15 cellular contexts compared by ENCODE assay signal in genomic region chr12:62715086-62715786, GRCh38.
DNase-seq lines count a peak whose midpoint lies in the region; ATAC-seq, FAIRE-seq and TF ChIP-seq lines count a peak whose summit lies in the region.
"Had no signal": no experiment of that assay in that cellular context is flagged by ENCODE, and none has a peak within 500 bp of the region (broad histone marks: within the 10 kb centered on the region; RNA-seq: fewer than 3 reads in every experiment).

No MANE protein-coding gene starts in this region.

- H3K27ac ChIP-seq in testis, result no peak overlapping the region
- H3K27ac ChIP-seq: psoas muscle had no signal

- peaks cover 75% of the 10 kb centered on the region for H3K4me1 Mint-ChIP-seq in nephron

- intact Hi-C loops in testis (cut with DNase I; ENCODE audit: low total_unique reads), result no loop called here

- no peak for ATAC-seq in HG02588 (IDR thresholded peaks at IDR 0.05; ENCODE audit: unreplicated experiment)
- ATAC-seq: CD8-positive, alpha-beta T cell had no signal

- H3K4me3 ChIP-seq in testis, result no peak overlapping the region
- H3K4me3 ChIP-seq: ascending aorta, psoas muscle had no signal

- peak overlapping the region; percentile 81 to 86 (median 85) for H3K27ac Mint-ChIP-seq in nephron
- H3K27ac Mint-ChIP-seq: activated CD4-positive, alpha-beta memory T cell treated with anti-CD3 and anti-CD28 coated beads for 36 hours; CD8-positive, alpha-beta T cell had no signal

- WGBS in testis, 2 donors, result 51 to 53% methylated on average over 7 to 10 of the region's 10 CpGs

- H3K9me3 Mint-ChIP-seq in nephron, result no peaks in the 10 kb centered on the region
- H3K9me3 Mint-ChIP-seq: activated CD4-positive, alpha-beta memory T cell treated with anti-CD3 and anti-CD28 coated beads for 36 hours; CD8-positive, alpha-beta T cell had no signal

- no peaks in the 10 kb centered on the region for H3K27me3 ChIP-seq in testis
- H3K27me3 ChIP-seq: ascending aorta had no signal

- no peaks in the 10 kb centered on the region for H3K9me3 ChIP-seq in testis
- H3K9me3 ChIP-seq: ascending aorta, psoas muscle had no signal

- H3K36me3 ChIP-seq in testis (ENCODE audit: low read depth, missing control alignments), result no peaks in the 10 kb centered on the region

- TF ChIP-seq CTCF in nephron (IDR thresholded peaks at IDR 0.05; ENCODE audit: unreplicated experiment in 3 of 3) (no peak), testis (IDR thresholded peaks at IDR 0.05) (no peak)

- H3K36me3 Mint-ChIP-seq in nephron (ENCODE audit: low read depth), result peaks cover 8% of the 10 kb centered on the region
- H3K36me3 Mint-ChIP-seq: activated CD4-positive, alpha-beta memory T cell treated with anti-CD3 and anti-CD28 coated beads for 36 hours; CD8-positive, alpha-beta T cell had no signal

- H3K4me3 Mint-ChIP-seq in nephron, result peak overlapping the region in 1 of 3 experiments; percentile 8
- H3K4me3 Mint-ChIP-seq: activated CD4-positive, alpha-beta memory T cell treated with anti-CD3 and anti-CD28 coated beads for 36 hours; CD8-positive, alpha-beta T cell had no signal

- DNase-seq in NCI-H2196 (lab: John Stamatoyannopoulos, UW; ENCODE audit: unreplicated experiment) (peak; percentile 28), NCI-H2196 treated with DMSO at 0.1 percent for 48 hours (lab: John Stamatoyannopoulos, UW; ENCODE audit: unreplicated experiment) (no peak), globus pallidus (ENCODE audit: low spot score) (peak; percentile 82), testis (peak; percentile 37), frontal cortex (ENCODE audit: low spot score in 2 of 2) (no peak), HT-29 (ENCODE audit: low spot score) (no peak)
- DNase-seq: activated CD4-positive, alpha-beta memory T cell treated with anti-CD3 and anti-CD28 coated beads for 36 hours; CD8-positive, alpha-beta T cell; dermis blood vessel endothelial cell; NCI-H187 treated with DMSO at 0.1 percent for 48 hours; stimulated activated CD4-positive, alpha-beta T cell treated with anti-CD3 and anti-CD28 coated beads, Interleukin-2, amount 100 ng/mL, for 48 hours had no signal

- no peak for TF ChIP-seq POLR2A in testis (IDR thresholded peaks at IDR 0.05)

- H3K27me3 Mint-ChIP-seq in nephron (ENCODE audit: low read depth), result peaks cover 4% of the 10 kb centered on the region
- H3K27me3 Mint-ChIP-seq: activated CD4-positive, alpha-beta memory T cell treated with anti-CD3 and anti-CD28 coated beads for 36 hours had no signal

- peaks cover 13% of the 10 kb centered on the region for H3K4me1 ChIP-seq in testis
- H3K4me1 ChIP-seq: psoas muscle had no signal

- no peak for FAIRE-seq in frontal cortex (lab: Jason Lieb, UNC)

Comparison
In these comparisons a context has a peak if more than half of its experiments do, and no peak if none do; other contexts are left out.
1. DNase-seq: peak in NCI-H2196 (single experiment), globus pallidus (single experiment) and testis (single experiment); none in NCI-H2196 treated with DMSO at 0.1 percent for 48 hours (single experiment), frontal cortex (0 of 2) and HT-29 (single experiment).